ENCODE assay signal across 9 cellular contexts in genomic region chr1:171434717-171435346, GRCh38. TPM values are rescaled to one million over a fixed set of nuclear protein-coding genes. Genes with fewer than 3 reads are reported as not detected.
DNase-seq lines count a peak whose midpoint lies in the region; ATAC-seq, FAIRE-seq and TF ChIP-seq lines count a peak whose summit lies in the region.
"Had no signal": no experiment of that assay in that cellular context is flagged by ENCODE, and none has a peak within 500 bp of the region (broad histone marks: within the 10 kb centered on the region; RNA-seq: fewer than 3 reads in every experiment).

No MANE protein-coding gene starts in this region.

- peak; percentile 4 for DNase-seq in NCI-H2196 (lab: John Stamatoyannopoulos, UW; ENCODE audit: unreplicated experiment)
- no peak for DNase-seq in NCI-H2196 treated with DMSO at 0.1 percent for 48 hours (lab: John Stamatoyannopoulos, UW; ENCODE audit: unreplicated experiment)
- DNase-seq in SIG-M5 (lab: John Stamatoyannopoulos, UW): peak; percentile 61
- peak; percentile 73 for DNase-seq in epithelial cell of proximal tubule (ENCODE audit: low read depth)
- DNase-seq in COLO668 (lab: John Stamatoyannopoulos, UW; ENCODE audit: unreplicated experiment): no peak
- no peak for DNase-seq in GM12892 (ENCODE audit: insufficient read length)
- DNase-seq: activated B cell treated with CpG ODN at 0.5 μM for 24 hours had no signal

- H3K4me1 ChIP-seq in skeletal muscle tissue (ENCODE audit: control insufficient read depth in 3 of 3, insufficient read depth in 3 of 3, low read length in 3 of 3): peaks cover 0 to 3% (median 0%) of the 10 kb centered on the region in 3 donors

- no peak for FAIRE-seq in GM12892 (lab: Jason Lieb, UNC)

- H3K27me3 ChIP-seq in skeletal muscle tissue (ENCODE audit: control insufficient read depth in 3 of 3, insufficient read depth in 3 of 3, low read length in 3 of 3): no peaks in the 10 kb centered on the region

- peak overlapping the region; percentile 26 for H3K27ac ChIP-seq in skeletal muscle tissue (ENCODE audit: low read depth, low read length)

- no peak for ATAC-seq in HG03460 (IDR thresholded peaks at IDR 0.05; ENCODE audit: unreplicated experiment)

- no peaks in the 10 kb centered on the region for H3K9me3 ChIP-seq in skeletal muscle tissue (ENCODE audit: control insufficient read depth in 3 of 3, low read length in 3 of 3)

- no peak for TF ChIP-seq CTCF in epithelial cell of proximal tubule (conservative IDR thresholded peaks at IDR 0.05; ENCODE audit: low read depth, low read length)

- H3K9ac ChIP-seq in skeletal muscle tissue (ENCODE audit: low read depth in 1 of 3, low read length in 3 of 3): no peak overlapping the region

- H3K4me3 ChIP-seq in epithelial cell of proximal tubule (ENCODE audit: low read depth, low read length) (no peak overlapping the region), skeletal muscle tissue (ENCODE audit: low read length in 3 of 3) (no peak overlapping the region)

- H3K36me3 ChIP-seq in skeletal muscle tissue (ENCODE audit: control insufficient read depth in 3 of 3, insufficient read depth in 3 of 3, low read length in 3 of 3): no peaks in the 10 kb centered on the region

- no peak for TF ChIP-seq POLR2A in GM12892 (IDR thresholded peaks at IDR 0.05; ENCODE audit: low read depth, low read length)

RNA-seq across cellular contexts. Expression of gene PRRC2C, which starts 50.5 kb away (rescaled TPM):
- total RNA-seq in epithelial cell of proximal tubule (46.7 and 53.0 TPM in 2 replicates), skeletal muscle tissue (32.4 TPM)
- polyA plus RNA-seq in GM12892 (2012; ENCODE audit: missing spikeins): 78.2 TPM

Comparison
In these comparisons a context has a peak if more than half of its experiments do, and no peak if none do; other contexts are left out.
1. DNase-seq: peak in NCI-H2196 (single experiment), SIG-M5 (single experiment) and epithelial cell of proximal tubule (single experiment); none in NCI-H2196 treated with DMSO at 0.1 percent for 48 hours (single experiment), COLO668 (single experiment) and GM12892 (single experiment).